In genomic region chr3:33442190-33442589, GRCh38 we compare ENCODE assay signal across 11 cellular contexts. TPM values are rescaled to one million over a fixed set of nuclear protein-coding genes. Genes with fewer than 3 reads are reported as not detected.
DNase-seq lines count a peak whose midpoint lies in the region; ATAC-seq and TF ChIP-seq lines count a peak whose summit lies in the region.
"Had no signal": no experiment of that assay in that cellular context is flagged by ENCODE, and none has a peak within 500 bp of the region (broad histone marks: within the 10 kb centered on the region; RNA-seq: fewer than 3 reads in every experiment).

No MANE protein-coding gene starts in this region.

- no peak for TF ChIP-seq EP300 in transverse colon (IDR thresholded peaks at IDR 0.05; ENCODE audit: low read depth)

- WGBS in transverse colon (ENCODE audit: low coverage in 1 of 2), 2 donors: 92 to 98% methylated on average over 4 of the region's 4 CpGs

- TF ChIP-seq CTCF in lower lobe of right lung (IDR thresholded peaks at IDR 0.05): no peak
- no peak for TF ChIP-seq CTCF in transverse colon (IDR thresholded peaks at IDR 0.05)

- no peaks in the 10 kb centered on the region for H3K27me3 ChIP-seq in lower lobe of right lung (ENCODE audit: low read depth)
- no peaks in the 10 kb centered on the region for H3K27me3 ChIP-seq in transverse colon

- no peak for TF ChIP-seq POLR2A in transverse colon (IDR thresholded peaks at IDR 0.05)

- DNase-seq in activated naive CD4-positive, alpha-beta T cell treated with anti-CD3 and anti-CD28 coated beads for 36 hours: no peak
- no peak for DNase-seq in activated naive CD4-positive, alpha-beta T cell (lab: John Stamatoyannopoulos, UW)
- no peak for DNase-seq in activated CD8-positive, alpha-beta T cell treated with anti-CD3 and anti-CD28 coated beads, Interleukin-2, amount 10 ng/mL, durations not matched to agents 7 days and 5 days
- no peak for DNase-seq in lower lobe of right lung
- no peak for DNase-seq in transverse colon
- no peak for DNase-seq in left colon
- DNase-seq in NCI-H187 (lab: John Stamatoyannopoulos, UW): no peak
- DNase-seq: activated CD4-positive, CD25-positive, alpha-beta regulatory T cell; kidney had no signal

- in situ Hi-C loops in transverse colon (cut with MboI; ENCODE audit: low pct_ligation_motif_present in 1 of 4, low pct_unique_long_range_greater_than_20kb in 1 of 4, low sequenced_read_pairs in 3 of 4): loop anchor here in 2 of 4 donors (25.0 kb wide), 1 partner anchor 345 kb away; the partner anchor contains the start of gene PDCD6IP (in 2 of the 2)

- H3K4me1 ChIP-seq in lower lobe of right lung (peaks cover 28% of the 10 kb centered on the region), transverse colon (peaks cover 16 to 28% (median 24%) of the 10 kb centered on the region in 4 donors)

- peak overlapping the region; percentile 100 for H3K27ac Mint-ChIP-seq in activated naive CD4-positive, alpha-beta T cell treated with anti-CD3 and anti-CD28 coated beads for 36 hours
- peak overlapping the region; percentile 100 for H3K27ac Mint-ChIP-seq in activated CD8-positive, alpha-beta T cell treated with anti-CD3 and anti-CD28 coated beads, Interleukin-2, amount 10 ng/mL, durations not matched to agents 7 days and 5 days

- H3K36me3 ChIP-seq in lower lobe of right lung (no peaks in the 10 kb centered on the region), transverse colon (no peaks in the 10 kb centered on the region)

- H3K27me3 Mint-ChIP-seq in activated naive CD4-positive, alpha-beta T cell treated with anti-CD3 and anti-CD28 coated beads for 36 hours (ENCODE audit: low read depth): no peaks in the 10 kb centered on the region
- no peaks in the 10 kb centered on the region for H3K27me3 Mint-ChIP-seq in activated CD8-positive, alpha-beta T cell treated with anti-CD3 and anti-CD28 coated beads, Interleukin-2, amount 10 ng/mL, durations not matched to agents 7 days and 5 days (ENCODE audit: low read depth)

- peak overlapping the region; percentile 99 for H3K4me3 Mint-ChIP-seq in activated naive CD4-positive, alpha-beta T cell treated with anti-CD3 and anti-CD28 coated beads for 36 hours
- peak overlapping the region; percentile 99 for H3K4me3 Mint-ChIP-seq in activated CD8-positive, alpha-beta T cell treated with anti-CD3 and anti-CD28 coated beads, Interleukin-2, amount 10 ng/mL, durations not matched to agents 7 days and 5 days

- H3K27ac ChIP-seq in lower lobe of right lung: peak overlapping the region; percentile 98
- H3K27ac ChIP-seq in transverse colon: peak overlapping the region; percentile 98 to 99 (median 98)

- CTCF ChIA-PET in activated naive CD4-positive, alpha-beta T cell treated with anti-CD3 and anti-CD28 coated beads for 36 hours (lab: Charles Lee): interaction anchor here (0.7 kb wide), 1 partner anchor 24 kb away, joined by 4 read pairs; no protein-coding TSS in a partner anchor
- CTCF ChIA-PET in activated CD8-positive, alpha-beta T cell treated with anti-CD3 and anti-CD28 coated beads, Interleukin-2, amount 10 ng/mL, durations not matched to agents 7 days and 5 days (lab: Charles Lee): interaction anchor here (0.8 to 1.3 kb wide), 3 partner anchors 70 to 357 kb away, joined by 3 read pairs; no protein-coding TSS in a partner anchor

- peaks cover 29% of the 10 kb centered on the region for H3K4me1 Mint-ChIP-seq in activated naive CD4-positive, alpha-beta T cell treated with anti-CD3 and anti-CD28 coated beads for 36 hours (ENCODE audit: low read depth)
- peaks cover 42% of the 10 kb centered on the region for H3K4me1 Mint-ChIP-seq in activated CD8-positive, alpha-beta T cell treated with anti-CD3 and anti-CD28 coated beads, Interleukin-2, amount 10 ng/mL, durations not matched to agents 7 days and 5 days (ENCODE audit: low read depth)

- no peaks in the 10 kb centered on the region for H3K9me3 Mint-ChIP-seq in activated naive CD4-positive, alpha-beta T cell treated with anti-CD3 and anti-CD28 coated beads for 36 hours
- no peaks in the 10 kb centered on the region for H3K9me3 Mint-ChIP-seq in activated CD8-positive, alpha-beta T cell treated with anti-CD3 and anti-CD28 coated beads, Interleukin-2, amount 10 ng/mL, durations not matched to agents 7 days and 5 days (ENCODE audit: insufficient read depth)

- no peak overlapping the region for H3K4me3 ChIP-seq in lower lobe of right lung
- no peak overlapping the region for H3K4me3 ChIP-seq in transverse colon

- peaks cover 4% of the 10 kb centered on the region for H3K36me3 Mint-ChIP-seq in activated naive CD4-positive, alpha-beta T cell treated with anti-CD3 and anti-CD28 coated beads for 36 hours (ENCODE audit: low read depth)
- peaks cover 2% of the 10 kb centered on the region for H3K36me3 Mint-ChIP-seq in activated CD8-positive, alpha-beta T cell treated with anti-CD3 and anti-CD28 coated beads, Interleukin-2, amount 10 ng/mL, durations not matched to agents 7 days and 5 days (ENCODE audit: low read depth)

- intact Hi-C loops in activated naive CD4-positive, alpha-beta T cell treated with anti-CD3 and anti-CD28 coated beads for 36 hours (cut with micrococcal nuclease): loop anchor here (5.0 kb wide), 1 partner anchor 1910 kb away; the partner anchor contains the start of gene STT3B
- intact Hi-C loops in lower lobe of right lung (cut with DNase I) (no loop called here), transverse colon (cut with DNase I; ENCODE audit: low total_unique reads) (no loop called here), left colon (cut with DNase I, micrococcal nuclease) (no loop called here)

- POLR2A ChIA-PET in activated CD8-positive, alpha-beta T cell treated with anti-CD3 and anti-CD28 coated beads, Interleukin-2, amount 10 ng/mL, durations not matched to agents 7 days and 5 days (lab: Charles Lee): interaction anchor here (5.2 kb wide), 1 partner anchor 13 kb away, joined by 35 read pairs; no protein-coding TSS in a partner anchor

- H3K9me3 ChIP-seq in lower lobe of right lung: no peaks in the 10 kb centered on the region
- no peaks in the 10 kb centered on the region for H3K9me3 ChIP-seq in transverse colon

- ATAC-seq in activated CD8-positive, alpha-beta T cell treated with anti-CD3 and anti-CD28 coated beads, Interleukin-2, amount 10 ng/mL, durations not matched to agents 7 days and 5 days: no peak
- ATAC-seq in lower lobe of right lung (no peak), left colon (no peak), GM21515 (IDR thresholded peaks at IDR 0.05; ENCODE audit: unreplicated experiment) (no peak)
- ATAC-seq: sciatic nerve had no signal

RNA-seq across cellular contexts. Expression of gene UBP1, which starts 2.0 kb away (rescaled TPM):
- total RNA-seq in activated naive CD4-positive, alpha-beta T cell treated with anti-CD3 and anti-CD28 coated beads for 36 hours: 10 to 100 TPM; 42.8 to 44.0 TPM
- 10 to 100 TPM; 61.9 to 64.6 TPM for total RNA-seq in activated CD8-positive, alpha-beta T cell treated with anti-CD3 and anti-CD28 coated beads, Interleukin-2, amount 10 ng/mL, durations not matched to agents 7 days and 5 days
- total RNA-seq in lower lobe of right lung (67.0 TPM), transverse colon (100 to 1,000 TPM in 1 of 4 donors, 10 to 100 TPM in 3; 65.9 to 180 (median 86.1) TPM), left colon (10 to 100 TPM; 56.5 to 66.8 TPM)
